ENCODE assay signal across 9 cellular contexts in genomic region chr9:129337287-129338140, GRCh38.
DNase-seq lines count a peak whose midpoint lies in the region; TF ChIP-seq lines count a peak whose summit lies in the region.
"Had no signal": no experiment of that assay in that cellular context is flagged by ENCODE, and none has a peak within 500 bp of the region (broad histone marks: within the 10 kb centered on the region; RNA-seq: fewer than 3 reads in every experiment).

No MANE protein-coding gene starts in this region.

- no peaks in the 10 kb centered on the region for H3K27me3 Mint-ChIP-seq in Caco-2 (ENCODE audit: insufficient read depth, unreplicated experiment)

- H3K36me3 ChIP-seq in MM.1S (replicated peaks; ENCODE audit: insufficient read depth, low read length) (no peaks in the 10 kb centered on the region), colonic mucosa (no peaks in the 10 kb centered on the region), mesodermal cell (ENCODE audit: control insufficient read depth, insufficient read depth, low read length) (no peaks in the 10 kb centered on the region), thymus (ENCODE audit: control insufficient read depth, insufficient read depth) (no peaks in the 10 kb centered on the region), Caco-2 (ENCODE audit: control insufficient read depth, insufficient read depth, low read length) (no peaks in the 10 kb centered on the region)

- no peaks in the 10 kb centered on the region for H3K9me2 ChIP-seq in MM.1S (replicated peaks; ENCODE audit: insufficient read depth, low read length)

- H3K4me3 ChIP-seq in MM.1S (ENCODE audit: low read length) (peak overlapping the region; percentile 16; the same call in 1 of the 2 replicates), colonic mucosa (peak overlapping the region; percentile 26), mesodermal cell (ENCODE audit: extremely low read depth, insufficient read depth, low read length, poor library complexity, severe bottlenecking) (peak overlapping the region; percentile 14), thymus (ENCODE audit: low read length) (peak overlapping the region; percentile 41), Caco-2 (ENCODE audit: low read depth, low read length) (no peak overlapping the region)

- no peaks in the 10 kb centered on the region for H3F3A ChIP-seq in MM.1S (ENCODE audit: insufficient read depth, low read length)

- DNase-seq in MM.1S (no peak), colonic mucosa (no peak), NCI-H146 treated with DMSO at 0.1 percent for 48 hours (lab: John Stamatoyannopoulos, UW; ENCODE audit: unreplicated experiment) (no peak), Caco-2 (no peak), HT-29 (ENCODE audit: low spot score) (no peak)
- DNase-seq: amniotic stem cell had no signal

- BruUV-seq in Caco-2 (replicated peaks; lab: Mats Ljungman, UMichigan), result no TSS peak

- peaks cover 12% of the 10 kb centered on the region for H3K4me1 Mint-ChIP-seq in Caco-2 (ENCODE audit: low read depth, unreplicated experiment)

- H3K27ac ChIP-seq in MM.1S (ENCODE audit: low read length) (no peak overlapping the region), colonic mucosa (peak overlapping the region; percentile 17), mesodermal cell (ENCODE audit: low read depth, low read length, severe bottlenecking) (peak overlapping the region; percentile 50), thymus (ENCODE audit: low read depth) (no peak overlapping the region)

- peaks cover 20% of the 10 kb centered on the region for H3K27me3 ChIP-seq in MM.1S (replicated peaks; ENCODE audit: insufficient read depth, low read length)
- H3K27me3 ChIP-seq in colonic mucosa, result no peaks in the 10 kb centered on the region
- H3K27me3 ChIP-seq in thymus (ENCODE audit: control insufficient read depth, insufficient read depth), result peaks cover 2% of the 10 kb centered on the region
- H3K27me3 ChIP-seq in Caco-2 (replicated peaks; ENCODE audit: control insufficient read depth, insufficient read depth, low read length), result no peaks in the 10 kb centered on the region

- no peaks in the 10 kb centered on the region for H3K79me2 ChIP-seq in MM.1S (ENCODE audit: low read length)

- no peaks in the 10 kb centered on the region for H4K20me1 ChIP-seq in MM.1S (ENCODE audit: insufficient read depth, low read length)

- POLR2A ChIA-PET in Caco-2 (lab: Charles Lee), result no interaction called here

- 55 to 65% methylated on average over 20 to 29 of the region's 32 CpGs for WGBS in mesodermal cell (ENCODE audit: insufficient coverage in 2 of 2), 2 experiments
- WGBS in thymus, result 67% methylated on average over 32 of the region's 32 CpGs

- H3K4me2 ChIP-seq in MM.1S (ENCODE audit: low read depth, low read length), result peak overlapping the region; percentile 76; the same call in 1 of the 2 replicates

- CTCF ChIA-PET in Caco-2 (lab: Charles Lee), result no interaction called here

- no peak overlapping the region for H3K27ac Mint-ChIP-seq in Caco-2 (ENCODE audit: unreplicated experiment)

- H3K4me1 ChIP-seq in MM.1S (ENCODE audit: low read length), result 0 out of 2 replicates have a peak, but pooled peaks cover 4% of the 10 kb centered on the region
- peaks cover 23% of the 10 kb centered on the region for H3K4me1 ChIP-seq in colonic mucosa
- peaks cover 42% of the 10 kb centered on the region for H3K4me1 ChIP-seq in mesodermal cell (ENCODE audit: control insufficient read depth, insufficient read depth, low read length, poor library complexity, severe bottlenecking)
- peaks cover 17% of the 10 kb centered on the region for H3K4me1 ChIP-seq in thymus (ENCODE audit: control insufficient read depth, insufficient read depth, low read length)
- peaks cover 24% of the 10 kb centered on the region for H3K4me1 ChIP-seq in Caco-2

- H2AFZ ChIP-seq in MM.1S (ENCODE audit: low read length), result no peak overlapping the region

- peaks cover 10% of the 10 kb centered on the region for H3K36me3 Mint-ChIP-seq in Caco-2 (ENCODE audit: insufficient read depth, unreplicated experiment)
- H3K36me3 Mint-ChIP-seq: IgD-negative memory B cell had no signal

- no peaks in the 10 kb centered on the region for H3K9me3 Mint-ChIP-seq in Caco-2 (ENCODE audit: unreplicated experiment)
- H3K9me3 Mint-ChIP-seq: IgD-negative memory B cell had no signal

- H3K4me3 Mint-ChIP-seq in Caco-2 (ENCODE audit: unreplicated experiment), result no peak overlapping the region

- no peak overlapping the region for H3K9ac ChIP-seq in MM.1S (ENCODE audit: low read length)
- peak overlapping the region; percentile 8 to 12 for H3K9ac ChIP-seq in colonic mucosa (ENCODE audit: low read depth in 2 of 2, low read length in 2 of 2)

- H3K9me3 ChIP-seq in MM.1S (replicated peaks; ENCODE audit: insufficient read depth, low read length), result no peaks in the 10 kb centered on the region
- no peaks in the 10 kb centered on the region for H3K9me3 ChIP-seq in colonic mucosa
- H3K9me3 ChIP-seq in mesodermal cell (ENCODE audit: control insufficient read depth, low read length), result no peaks in the 10 kb centered on the region
- no peaks in the 10 kb centered on the region for H3K9me3 ChIP-seq in thymus (ENCODE audit: control insufficient read depth)
- H3K9me3 ChIP-seq in Caco-2, result no peaks in the 10 kb centered on the region

- TF ChIP-seq CTCF in MM.1S (IDR thresholded peaks at IDR 0.05; ENCODE audit: low read length) (no peak), colonic mucosa (IDR thresholded peaks at IDR 0.05) (no peak), Caco-2 (IDR thresholded peaks at IDR 0.05; ENCODE audit: insufficient read depth in 1 of 2, low read depth in 1 of 2, low read length in 1 of 2, severe bottlenecking in 1 of 2, unreplicated experiment in 1 of 2) (no peak)

- intact Hi-C loops in colonic mucosa (cut with DNase I) (no loop called here), Caco-2 (cut with micrococcal nuclease; ENCODE audit: unreplicated experiment) (no loop called here)

Comparison
In these comparisons a context has a peak if more than half of its experiments do, and no peak if none do; other contexts are left out.
1. H3K27ac ChIP-seq: peak in colonic mucosa (single experiment) and mesodermal cell (single experiment); none in MM.1S (single experiment) and thymus (single experiment).